ENCODE assay signal across 1 cellular context in genomic region chr6:33313709-33314514, GRCh38.
A peak's percentile ranks its signal among the peaks of the same experiment; 100 is the strongest.
TF ChIP-seq lines count a peak whose summit lies in the region.

TAPBP (minus strand) TSS chr6:33314078; CDS start chr6:33314041, 37 bp downstream.

TF ChIP-seq in HepG2, 621 proteins besides CTCF, POLR2A, EP300 and RAD21 (continued from another document and continues in another):
- TF ChIP-seq KIAA2018 (CRISPR knock-in tag; IDR thresholded peaks at IDR 0.05; ENCODE audit: borderline replicate concordance) (no peak), MATR3 (CRISPR knock-in tag; IDR thresholded peaks at IDR 0.05) (no peak), ATF2 (CRISPR knock-in tag; IDR thresholded peaks at IDR 0.05) (peak; percentile 42; the same call in 1 of the 2 replicates), DNMT3B (CRISPR knock-in tag; conservative IDR thresholded peaks at IDR 0.05) (no peak), ZMYM4 (CRISPR knock-in tag; IDR thresholded peaks at IDR 0.05) (peak; percentile 20; the same call in 1 of the 2 replicates), MYC (CRISPR knock-in tag; IDR thresholded peaks at IDR 0.05; ENCODE audit: borderline replicate concordance) (peak; percentile 42; the same call in 1 of the 2 replicates), SP1 (IDR thresholded peaks at IDR 0.05) (no peak), SP1 (CRISPR knock-in tag; IDR thresholded peaks at IDR 0.05) (peak; percentile 41; the same call in 1 of the 2 replicates), TFE3 (CRISPR knock-in tag; IDR thresholded peaks at IDR 0.05) (peak; percentile 57; the same call in 1 of the 2 replicates), ZFP1 (CRISPR knock-in tag; IDR thresholded peaks at IDR 0.05) (no peak; the same call in 1 of the 2 replicates), ZNF350 (CRISPR knock-in tag; IDR thresholded peaks at IDR 0.05; ENCODE audit: borderline replicate concordance, low read depth) (0 out of 2 replicates have a peak, but pooled peaks have one; percentile 5), GZF1 (CRISPR knock-in tag; IDR thresholded peaks at IDR 0.05) (no peak), NR0B2 (CRISPR knock-in tag; IDR thresholded peaks at IDR 0.05) (peak; percentile 30; the same call in 1 of the 2 replicates), ZBTB40 (IDR thresholded peaks at IDR 0.05) (no peak), ZBTB40 (CRISPR knock-in tag; IDR thresholded peaks at IDR 0.05) (peak; percentile 57; the same call in 1 of the 2 replicates), SIN3A (IDR thresholded peaks at IDR 0.05; ENCODE audit: borderline replicate concordance, low read depth, low read length) (peak; percentile 22; the same call in 1 of the 2 replicates), TEAD3 (CRISPR knock-in tag; optimal IDR thresholded peaks at IDR 0.05; ENCODE audit: borderline replicate concordance) (peak; percentile 59), ZNF441 (CRISPR knock-in tag; IDR thresholded peaks at IDR 0.05; ENCODE audit: borderline replicate concordance) (no peak), ZNF678 (CRISPR knock-in tag; IDR thresholded peaks at IDR 0.05) (peak; percentile 77; the same call in 1 of the 2 replicates), HNRNPLL (IDR thresholded peaks at IDR 0.05; ENCODE audit: low read depth, low read length, poor library complexity, severe bottlenecking) (peak; percentile 51), GATAD1 (CRISPR knock-in tag; IDR thresholded peaks at IDR 0.05) (peak; percentile 37; the same call in 1 of the 2 replicates), LBX2 (CRISPR knock-in tag; IDR thresholded peaks at IDR 0.05; ENCODE audit: borderline replicate concordance) (no peak), ZFX (CRISPR knock-in tag; IDR thresholded peaks at IDR 0.05; ENCODE audit: low read depth) (peak; percentile 90), ZNF431 (CRISPR knock-in tag; IDR thresholded peaks at IDR 0.05; ENCODE audit: borderline replicate concordance, low read depth) (0 out of 2 replicates have a peak, but pooled peaks have one; percentile 61), GATAD2A (CRISPR knock-in tag; IDR thresholded peaks at IDR 0.05) (peak; percentile 19; the same call in 1 of the 2 replicates), PRDM10 (CRISPR knock-in tag; IDR thresholded peaks at IDR 0.05; ENCODE audit: low read depth) (peak; percentile 19; the same call in 1 of the 2 replicates), SRSF9 (IDR thresholded peaks at IDR 0.05; ENCODE audit: borderline replicate concordance, insufficient read depth, low read depth, low read length, poor library complexity, severe bottlenecking) (no peak)
